1 cellular context compared by ENCODE assay signal in the genomic region with DNA sequence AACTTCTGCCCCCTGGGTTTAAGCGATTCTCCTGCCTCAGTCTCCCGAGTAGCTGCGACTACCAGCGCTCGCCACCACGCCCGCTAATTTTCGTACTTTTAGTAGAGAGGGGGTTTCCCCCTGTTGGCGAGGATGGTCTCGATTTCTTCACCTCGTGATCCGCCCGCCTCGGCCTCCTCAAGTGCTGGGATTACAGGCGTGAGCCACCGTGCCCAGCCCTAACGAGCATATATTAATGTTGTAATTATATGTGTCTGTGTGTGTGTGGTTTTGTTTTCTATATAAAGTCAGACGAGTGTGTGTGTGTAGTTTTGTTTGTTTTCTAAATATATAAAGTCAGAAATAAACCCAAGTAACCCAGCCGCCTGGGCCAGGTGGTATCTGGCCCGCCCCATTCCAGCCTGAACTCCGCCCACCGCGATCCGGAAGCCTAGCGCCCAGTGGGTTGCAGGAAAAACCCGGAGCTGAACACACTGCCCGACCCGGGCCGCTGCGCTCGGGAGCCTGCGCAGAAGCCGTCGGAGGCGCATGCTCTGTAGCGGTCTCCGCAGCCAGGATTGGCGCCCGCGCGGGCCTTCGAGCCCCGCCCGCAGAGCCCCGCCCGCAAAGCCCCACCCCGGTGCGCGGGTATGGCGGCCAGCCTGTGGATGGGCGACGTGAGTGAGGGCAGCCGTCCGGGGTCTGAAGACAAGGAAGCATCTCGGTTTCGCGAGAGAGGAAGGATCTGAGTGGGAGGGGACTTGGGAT.
A peak's percentile ranks its signal among the peaks of the same experiment; 100 is the strongest.
TF ChIP-seq lines count a peak whose summit lies in the region.

A gene (plus strand): TSS at position 604 of the 747 bp plus-strand sequence. CDS start 26 bp downstream, at position 630.

TF ChIP-seq in HepG2, 621 proteins besides CTCF, POLR2A, EP300 and RAD21 (continued from another document and continues in another):
- TF ChIP-seq, protein P1, sequence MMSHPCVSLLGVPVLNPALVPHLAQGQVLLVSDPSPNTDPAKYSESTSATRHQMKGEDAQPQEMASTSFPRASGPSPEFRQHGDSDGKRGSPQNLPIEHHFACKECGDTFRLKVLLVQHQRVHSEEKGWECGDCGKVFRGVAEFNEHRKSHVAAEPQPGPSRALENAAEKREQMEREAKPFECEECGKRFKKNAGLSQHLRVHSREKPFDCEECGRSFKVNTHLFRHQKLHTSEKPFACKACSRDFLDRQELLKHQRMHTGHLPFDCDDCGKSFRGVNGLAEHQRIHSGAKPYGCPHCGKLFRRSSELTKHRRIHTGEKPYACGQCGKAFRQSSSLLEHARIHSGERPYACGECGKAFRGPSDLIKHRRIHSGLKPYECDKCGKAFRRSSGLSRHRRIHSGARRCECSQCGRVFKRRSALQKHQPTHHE (CRISPR knock-in tag; IDR thresholded peaks at IDR 0.05; ENCODE audit: borderline replicate concordance), result peak; percentile 83
- TF ChIP-seq HDAC2 (CRISPR knock-in tag; IDR thresholded peaks at IDR 0.05) (no peak), TAF15 (IDR thresholded peaks at IDR 0.05; ENCODE audit: low read depth, low read length, poor library complexity, severe bottlenecking) (no peak), RXRA (CRISPR knock-in tag; IDR thresholded peaks at IDR 0.05) (peak; percentile 70), IRF2 (CRISPR knock-in tag; IDR thresholded peaks at IDR 0.05) (peak; percentile 40; the same call in 1 of the 2 replicates), ZC3H4 (CRISPR knock-in tag; IDR thresholded peaks at IDR 0.05; ENCODE audit: borderline replicate concordance) (no peak), KDM5A (IDR thresholded peaks at IDR 0.05; ENCODE audit: borderline replicate concordance, low read length) (no peak), TCF7L2 (IDR thresholded peaks at IDR 0.05; ENCODE audit: low read depth, low read length) (no peak), ARNT (IDR thresholded peaks at IDR 0.05) (no peak), EED (CRISPR knock-in tag; IDR thresholded peaks at IDR 0.05) (0 out of 2 replicates have a peak, but pooled peaks have one; percentile 32), ZMYM4 (CRISPR knock-in tag; IDR thresholded peaks at IDR 0.05) (peak; percentile 85), ADNP (CRISPR knock-in tag; IDR thresholded peaks at IDR 0.05) (no peak), ZNF256 (CRISPR knock-in tag; conservative IDR thresholded peaks at IDR 0.05) (no peak), ARID2 (CRISPR knock-in tag; IDR thresholded peaks at IDR 0.05; ENCODE audit: borderline replicate concordance) (no peak), RAD51 (IDR thresholded peaks at IDR 0.05; ENCODE audit: borderline replicate concordance) (no peak), ZZZ3 (CRISPR knock-in tag; IDR thresholded peaks at IDR 0.05; ENCODE audit: borderline replicate concordance) (no peak), ZNF781 (CRISPR knock-in tag; IDR thresholded peaks at IDR 0.05; ENCODE audit: borderline replicate concordance, not compliant biosample characterization) (no peak), CENPX (CRISPR knock-in tag; IDR thresholded peaks at IDR 0.05) (no peak), ZNF883 (CRISPR knock-in tag; IDR thresholded peaks at IDR 0.05; ENCODE audit: not compliant biosample characterization) (peak; percentile 65), PITX1 (CRISPR knock-in tag; IDR thresholded peaks at IDR 0.05) (no peak), ZNF570 (CRISPR knock-in tag; IDR thresholded peaks at IDR 0.05; ENCODE audit: borderline replicate concordance) (no peak), KDM1A (CRISPR knock-in tag; IDR thresholded peaks at IDR 0.05) (no peak), ZFP37 (CRISPR knock-in tag; IDR thresholded peaks at IDR 0.05; ENCODE audit: borderline replicate concordance) (no peak; the same call in 1 of the 2 replicates), ZNF446 (CRISPR knock-in tag; IDR thresholded peaks at IDR 0.05) (peak; percentile 55; the same call in 1 of the 2 replicates), ZNF562 (CRISPR knock-in tag; IDR thresholded peaks at IDR 0.05; ENCODE audit: borderline replicate concordance) (no peak), ARNTL (CRISPR knock-in tag; IDR thresholded peaks at IDR 0.05) (no peak), HNF4A (CRISPR knock-in tag; IDR thresholded peaks at IDR 0.05) (no peak), FOXC1 (CRISPR knock-in tag; IDR thresholded peaks at IDR 0.05; ENCODE audit: borderline replicate concordance) (no peak), POLR2AphosphoS5 (IDR thresholded peaks at IDR 0.05; ENCODE audit: low read depth, low read length) (peak; percentile 88), HOXA3 (CRISPR knock-in tag; IDR thresholded peaks at IDR 0.05) (peak; percentile 81), KLF6 (CRISPR knock-in tag; IDR thresholded peaks at IDR 0.05) (peak; percentile 62; the same call in 1 of the 2 replicates), ZNF598 (CRISPR knock-in tag; IDR thresholded peaks at IDR 0.05; ENCODE audit: borderline replicate concordance) (peak; percentile 79; the same call in 1 of the 2 replicates), PHF5A (CRISPR knock-in tag; IDR thresholded peaks at IDR 0.05; ENCODE audit: low read depth, unreplicated experiment) (peak; percentile 63), ZNF782 (CRISPR knock-in tag; IDR thresholded peaks at IDR 0.05; ENCODE audit: borderline replicate concordance) (no peak; the same call in 1 of the 2 replicates), ZNF180 (CRISPR knock-in tag; IDR thresholded peaks at IDR 0.05; ENCODE audit: borderline replicate concordance, low read depth) (no peak), ZNF382 (CRISPR knock-in tag; IDR thresholded peaks at IDR 0.05; ENCODE audit: borderline replicate concordance) (no peak)
- TF ChIP-seq, protein P2, sequence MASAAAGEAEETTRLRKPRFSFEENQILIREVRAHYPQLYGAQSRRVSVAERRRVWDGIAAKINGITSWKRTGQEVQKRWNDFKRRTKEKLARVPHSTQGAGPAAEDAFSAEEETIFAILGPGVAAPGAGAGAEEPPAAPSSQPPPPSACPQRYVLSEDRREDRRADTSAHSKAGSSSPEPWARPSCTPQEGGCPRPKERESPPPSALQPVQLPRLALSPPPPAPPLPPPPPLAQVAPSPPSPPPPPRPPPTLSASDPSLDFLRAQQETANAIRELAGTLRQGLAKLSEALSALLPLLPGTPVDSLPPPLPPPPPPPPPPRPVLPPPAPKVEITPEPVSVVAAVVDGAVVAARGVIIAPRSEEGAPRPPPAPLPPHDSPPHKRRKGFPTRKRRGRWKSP (CRISPR knock-in tag; IDR thresholded peaks at IDR 0.05), result peak; percentile 79
- TF ChIP-seq, protein P3, sequence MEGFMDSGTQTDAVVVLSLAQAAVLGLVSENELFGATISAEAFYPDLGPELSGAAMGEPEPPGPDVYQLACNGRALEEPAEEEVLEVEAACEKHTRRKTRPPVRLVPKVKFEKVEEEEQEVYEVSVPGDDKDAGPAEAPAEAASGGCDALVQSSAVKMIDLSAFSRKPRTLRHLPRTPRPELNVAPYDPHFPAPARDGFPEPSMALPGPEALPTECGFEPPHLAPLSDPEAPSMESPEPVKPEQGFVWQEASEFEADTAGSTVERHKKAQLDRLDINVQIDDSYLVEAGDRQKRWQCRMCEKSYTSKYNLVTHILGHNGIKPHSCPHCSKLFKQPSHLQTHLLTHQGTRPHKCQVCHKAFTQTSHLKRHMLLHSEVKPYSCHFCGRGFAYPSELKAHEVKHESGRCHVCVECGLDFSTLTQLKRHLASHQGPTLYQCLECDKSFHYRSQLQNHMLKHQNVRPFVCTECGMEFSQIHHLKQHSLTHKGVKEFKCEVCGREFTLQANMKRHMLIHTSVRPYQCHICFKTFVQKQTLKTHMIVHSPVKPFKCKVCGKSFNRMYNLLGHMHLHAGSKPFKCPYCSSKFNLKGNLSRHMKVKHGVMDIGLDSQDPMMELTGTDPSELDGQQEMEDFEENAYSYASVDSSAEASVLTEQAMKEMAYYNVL (CRISPR knock-in tag; IDR thresholded peaks at IDR 0.05; ENCODE audit: borderline replicate concordance), result no peak
- TF ChIP-seq, protein P4, sequence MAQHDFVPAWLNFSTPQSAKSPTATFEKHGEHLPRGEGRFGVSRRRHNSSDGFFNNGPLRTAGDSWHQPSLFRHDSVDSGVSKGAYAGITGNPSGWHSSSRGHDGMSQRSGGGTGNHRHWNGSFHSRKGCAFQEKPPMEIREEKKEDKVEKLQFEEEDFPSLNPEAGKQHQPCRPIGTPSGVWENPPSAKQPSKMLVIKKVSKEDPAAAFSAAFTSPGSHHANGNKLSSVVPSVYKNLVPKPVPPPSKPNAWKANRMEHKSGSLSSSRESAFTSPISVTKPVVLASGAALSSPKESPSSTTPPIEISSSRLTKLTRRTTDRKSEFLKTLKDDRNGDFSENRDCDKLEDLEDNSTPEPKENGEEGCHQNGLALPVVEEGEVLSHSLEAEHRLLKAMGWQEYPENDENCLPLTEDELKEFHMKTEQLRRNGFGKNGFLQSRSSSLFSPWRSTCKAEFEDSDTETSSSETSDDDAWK (CRISPR knock-in tag; IDR thresholded peaks at IDR 0.05), result no peak
- TF ChIP-seq, protein P5, sequence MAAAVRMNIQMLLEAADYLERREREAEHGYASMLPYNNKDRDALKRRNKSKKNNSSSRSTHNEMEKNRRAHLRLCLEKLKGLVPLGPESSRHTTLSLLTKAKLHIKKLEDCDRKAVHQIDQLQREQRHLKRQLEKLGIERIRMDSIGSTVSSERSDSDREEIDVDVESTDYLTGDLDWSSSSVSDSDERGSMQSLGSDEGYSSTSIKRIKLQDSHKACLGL (CRISPR knock-in tag; IDR thresholded peaks at IDR 0.05), result peak; percentile 60
- TF ChIP-seq, protein P6, sequence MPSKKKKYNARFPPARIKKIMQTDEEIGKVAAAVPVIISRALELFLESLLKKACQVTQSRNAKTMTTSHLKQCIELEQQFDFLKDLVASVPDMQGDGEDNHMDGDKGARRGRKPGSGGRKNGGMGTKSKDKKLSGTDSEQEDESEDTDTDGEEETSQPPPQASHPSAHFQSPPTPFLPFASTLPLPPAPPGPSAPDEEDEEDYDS (CRISPR knock-in tag; IDR thresholded peaks at IDR 0.05), result peak; percentile 83
- TF ChIP-seq, protein P7, sequence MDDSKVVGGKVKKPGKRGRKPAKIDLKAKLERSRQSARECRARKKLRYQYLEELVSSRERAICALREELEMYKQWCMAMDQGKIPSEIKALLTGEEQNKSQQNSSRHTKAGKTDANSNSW (CRISPR knock-in tag; IDR thresholded peaks at IDR 0.05; ENCODE audit: borderline replicate concordance), result 0 out of 2 replicates have a peak, but pooled peaks have one; percentile 61
- TF ChIP-seq, protein P8, sequence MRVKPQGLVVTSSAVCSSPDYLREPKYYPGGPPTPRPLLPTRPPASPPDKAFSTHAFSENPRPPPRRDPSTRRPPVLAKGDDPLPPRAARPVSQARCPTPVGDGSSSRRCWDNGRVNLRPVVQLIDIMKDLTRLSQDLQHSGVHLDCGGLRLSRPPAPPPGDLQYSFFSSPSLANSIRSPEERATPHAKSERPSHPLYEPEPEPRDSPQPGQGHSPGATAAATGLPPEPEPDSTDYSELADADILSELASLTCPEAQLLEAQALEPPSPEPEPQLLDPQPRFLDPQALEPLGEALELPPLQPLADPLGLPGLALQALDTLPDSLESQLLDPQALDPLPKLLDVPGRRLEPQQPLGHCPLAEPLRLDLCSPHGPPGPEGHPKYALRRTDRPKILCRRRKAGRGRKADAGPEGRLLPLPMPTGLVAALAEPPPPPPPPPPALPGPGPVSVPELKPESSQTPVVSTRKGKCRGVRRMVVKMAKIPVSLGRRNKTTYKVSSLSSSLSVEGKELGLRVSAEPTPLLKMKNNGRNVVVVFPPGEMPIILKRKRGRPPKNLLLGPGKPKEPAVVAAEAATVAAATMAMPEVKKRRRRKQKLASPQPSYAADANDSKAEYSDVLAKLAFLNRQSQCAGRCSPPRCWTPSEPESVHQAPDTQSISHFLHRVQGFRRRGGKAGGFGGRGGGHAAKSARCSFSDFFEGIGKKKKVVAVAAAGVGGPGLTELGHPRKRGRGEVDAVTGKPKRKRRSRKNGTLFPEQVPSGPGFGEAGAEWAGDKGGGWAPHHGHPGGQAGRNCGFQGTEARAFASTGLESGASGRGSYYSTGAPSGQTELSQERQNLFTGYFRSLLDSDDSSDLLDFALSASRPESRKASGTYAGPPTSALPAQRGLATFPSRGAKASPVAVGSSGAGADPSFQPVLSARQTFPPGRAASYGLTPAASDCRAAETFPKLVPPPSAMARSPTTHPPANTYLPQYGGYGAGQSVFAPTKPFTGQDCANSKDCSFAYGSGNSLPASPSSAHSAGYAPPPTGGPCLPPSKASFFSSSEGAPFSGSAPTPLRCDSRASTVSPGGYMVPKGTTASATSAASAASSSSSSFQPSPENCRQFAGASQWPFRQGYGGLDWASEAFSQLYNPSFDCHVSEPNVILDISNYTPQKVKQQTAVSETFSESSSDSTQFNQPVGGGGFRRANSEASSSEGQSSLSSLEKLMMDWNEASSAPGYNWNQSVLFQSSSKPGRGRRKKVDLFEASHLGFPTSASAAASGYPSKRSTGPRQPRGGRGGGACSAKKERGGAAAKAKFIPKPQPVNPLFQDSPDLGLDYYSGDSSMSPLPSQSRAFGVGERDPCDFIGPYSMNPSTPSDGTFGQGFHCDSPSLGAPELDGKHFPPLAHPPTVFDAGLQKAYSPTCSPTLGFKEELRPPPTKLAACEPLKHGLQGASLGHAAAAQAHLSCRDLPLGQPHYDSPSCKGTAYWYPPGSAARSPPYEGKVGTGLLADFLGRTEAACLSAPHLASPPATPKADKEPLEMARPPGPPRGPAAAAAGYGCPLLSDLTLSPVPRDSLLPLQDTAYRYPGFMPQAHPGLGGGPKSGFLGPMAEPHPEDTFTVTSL (CRISPR knock-in tag; IDR thresholded peaks at IDR 0.05; ENCODE audit: borderline replicate concordance), result peak; percentile 55; the same call in 1 of the 2 replicates
- TF ChIP-seq, protein P9, sequence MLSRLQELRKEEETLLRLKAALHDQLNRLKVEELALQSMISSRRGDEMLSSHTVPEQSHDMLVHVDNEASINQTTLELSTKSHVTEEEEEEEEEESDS (CRISPR knock-in tag; IDR thresholded peaks at IDR 0.05; ENCODE audit: borderline replicate concordance), result no peak
- TF ChIP-seq, protein P10, sequence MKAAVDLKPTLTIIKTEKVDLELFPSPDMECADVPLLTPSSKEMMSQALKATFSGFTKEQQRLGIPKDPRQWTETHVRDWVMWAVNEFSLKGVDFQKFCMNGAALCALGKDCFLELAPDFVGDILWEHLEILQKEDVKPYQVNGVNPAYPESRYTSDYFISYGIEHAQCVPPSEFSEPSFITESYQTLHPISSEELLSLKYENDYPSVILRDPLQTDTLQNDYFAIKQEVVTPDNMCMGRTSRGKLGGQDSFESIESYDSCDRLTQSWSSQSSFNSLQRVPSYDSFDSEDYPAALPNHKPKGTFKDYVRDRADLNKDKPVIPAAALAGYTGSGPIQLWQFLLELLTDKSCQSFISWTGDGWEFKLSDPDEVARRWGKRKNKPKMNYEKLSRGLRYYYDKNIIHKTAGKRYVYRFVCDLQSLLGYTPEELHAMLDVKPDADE (CRISPR knock-in tag; IDR thresholded peaks at IDR 0.05), result no peak
- TF ChIP-seq, protein P11, sequence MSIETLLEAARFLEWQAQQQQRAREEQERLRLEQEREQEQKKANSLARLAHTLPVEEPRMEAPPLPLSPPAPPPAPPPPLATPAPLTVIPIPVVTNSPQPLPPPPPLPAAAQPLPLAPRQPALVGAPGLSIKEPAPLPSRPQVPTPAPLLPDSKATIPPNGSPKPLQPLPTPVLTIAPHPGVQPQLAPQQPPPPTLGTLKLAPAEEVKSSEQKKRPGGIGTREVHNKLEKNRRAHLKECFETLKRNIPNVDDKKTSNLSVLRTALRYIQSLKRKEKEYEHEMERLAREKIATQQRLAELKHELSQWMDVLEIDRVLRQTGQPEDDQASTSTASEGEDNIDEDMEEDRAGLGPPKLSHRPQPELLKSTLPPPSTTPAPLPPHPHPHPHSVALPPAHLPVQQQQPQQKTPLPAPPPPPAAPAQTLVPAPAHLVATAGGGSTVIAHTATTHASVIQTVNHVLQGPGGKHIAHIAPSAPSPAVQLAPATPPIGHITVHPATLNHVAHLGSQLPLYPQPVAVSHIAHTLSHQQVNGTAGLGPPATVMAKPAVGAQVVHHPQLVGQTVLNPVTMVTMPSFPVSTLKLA (IDR thresholded peaks at IDR 0.05), result peak; percentile 28
